ENCODE assay signal across 21 cellular contexts in the genomic region with DNA sequence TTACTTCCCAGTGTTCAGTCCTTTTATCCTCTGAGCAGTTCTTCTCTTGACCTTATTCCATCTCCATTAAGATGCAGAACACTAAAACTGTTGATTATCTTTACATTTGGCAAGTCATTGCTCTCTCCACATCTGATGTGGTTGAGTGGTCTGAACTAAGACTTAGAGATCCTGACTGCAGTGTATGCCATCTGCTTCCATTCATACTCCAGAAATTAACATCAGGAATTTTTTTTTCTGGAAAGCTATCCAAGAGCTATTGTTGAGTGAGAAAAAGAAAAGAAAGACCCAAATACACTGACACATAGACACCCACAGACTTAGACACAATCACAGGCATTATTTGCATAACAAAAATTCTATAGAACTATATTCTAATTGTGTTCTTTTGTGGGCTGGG.
"Had no signal": no experiment of that assay in that cellular context is flagged by ENCODE, and none has a peak within 500 bp of the region (broad histone marks: within the 10 kb centered on the region; RNA-seq: fewer than 3 reads in every experiment).

No MANE protein-coding gene starts in this region.

- H3K36me3 Mint-ChIP-seq: memory B cell, natural killer cell, neural progenitor cell had no signal

- H3K27ac Mint-ChIP-seq: memory B cell; natural killer cell; neural progenitor cell; stimulated activated naive CD8-positive, alpha-beta T cell treated with anti-CD3 and anti-CD28 coated beads, Interleukin-15, amount 100 ng/mL, for 72 hours had no signal

- DNase-seq: dorsolateral prefrontal cortex; effector CD4-positive, alpha-beta T cell; foreskin fibroblast; gastrocnemius medialis; heart left ventricle; kidney; natural killer cell; stimulated activated CD4-positive, alpha-beta T cell treated with anti-CD3 and anti-CD28 coated beads, Interleukin-12 subunit alpha, Interleukin-12 subunit beta, amount 100 ng/mL, for 4 hours; stimulated activated CD4-positive, alpha-beta T cell treated with anti-CD3 and anti-CD28 coated beads, Interleukin-1b, Interleukin-23, amount 100 ng/mL, for 48 hours; stimulated activated CD4-positive, alpha-beta T cell treated with anti-CD3 and anti-CD28 coated beads, Interleukin-4, amount 100 ng/mL, for 1 hour; stimulated activated CD8-positive, alpha-beta memory T cell treated with anti-CD3 and anti-CD28 coated beads, Interleukin-4, amount 100 ng/mL, for 48 hours; stimulated activated naive CD4-positive, alpha-beta T cell; stimulated activated naive CD8-positive, alpha-beta T cell treated with anti-CD3 and anti-CD28 coated beads, Interleukin-15, amount 100 ng/mL, for 72 hours; transverse colon; upper lobe of right lung; uterus had no signal

- H3K4me3 Mint-ChIP-seq: memory B cell; natural killer cell; neural progenitor cell; stimulated activated naive CD8-positive, alpha-beta T cell treated with anti-CD3 and anti-CD28 coated beads, Interleukin-15, amount 100 ng/mL, for 72 hours had no signal

- H3K9me3 Mint-ChIP-seq: memory B cell, natural killer cell, neural progenitor cell had no signal

- ATAC-seq: esophagus mucosa; gastrocnemius medialis; heart left ventricle; left lobe of liver; natural killer cell; sciatic nerve; stimulated activated naive CD8-positive, alpha-beta T cell treated with anti-CD3 and anti-CD28 coated beads, Interleukin-15, amount 100 ng/mL, for 72 hours; upper lobe of right lung had no signal
